17 cellular contexts compared by ENCODE assay signal in the genomic region with DNA sequence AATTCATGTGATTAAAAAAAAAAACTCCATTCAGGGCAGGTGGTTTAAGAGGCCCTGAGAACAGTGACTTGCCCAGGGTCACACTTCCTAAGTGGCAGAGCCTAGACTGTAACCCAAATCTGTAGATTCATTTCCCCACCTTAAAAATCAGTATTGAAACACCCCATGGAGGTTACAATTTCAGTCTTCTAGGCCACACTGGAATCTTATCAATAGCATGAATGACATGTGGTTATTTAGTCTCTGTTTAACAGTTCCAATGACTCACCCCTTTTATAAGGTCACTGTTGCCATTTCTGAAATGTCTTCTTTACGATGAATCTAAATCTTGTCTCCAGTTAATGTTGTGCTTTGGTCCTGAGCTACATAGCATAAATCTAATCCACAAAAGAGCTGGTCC.
"Had no signal": no experiment of that assay in that cellular context is flagged by ENCODE, and none has a peak within 500 bp of the region (broad histone marks: within the 10 kb centered on the region; RNA-seq: fewer than 3 reads in every experiment).

No MANE protein-coding gene starts in this region.

- H3K4me2 ChIP-seq: smooth muscle cell had no signal

- H3K36me3 ChIP-seq: gastroesophageal sphincter, heart right ventricle, lower lobe of right lung, ovary, right lobe of liver, tibial nerve had no signal

- H3K9me3 ChIP-seq: gastroesophageal sphincter, heart right ventricle, lower lobe of right lung, ovary, right lobe of liver, tibial nerve had no signal

- ATAC-seq: gastroesophageal sphincter, heart right ventricle, left colon, lower lobe of right lung, right lobe of liver had no signal

- FAIRE-seq: bronchial epithelial cell had no signal

- H3K27ac ChIP-seq: epithelial cell of prostate, gastroesophageal sphincter, heart right ventricle, lower lobe of right lung, ovary, right lobe of liver, SK-N-MC, tibial nerve had no signal

- H3K27me3 ChIP-seq: gastroesophageal sphincter, heart right ventricle, ovary, right lobe of liver, tibial nerve had no signal

- H3K4me3 ChIP-seq: gastroesophageal sphincter, heart right ventricle, lower lobe of right lung, ovary, right lobe of liver, SK-N-MC, smooth muscle cell, tibial nerve had no signal

- H3K4me1 ChIP-seq: gastroesophageal sphincter, heart right ventricle, lower lobe of right lung, right lobe of liver, tibial nerve had no signal

- DNase-seq: activated CD4-positive, CD25-positive, alpha-beta regulatory T cell treated with anti-CD3 and anti-CD28 coated beads, Interleukin-2, amount 50 U/mL, for 72 hours; activated CD8-positive, alpha-beta memory T cell treated with anti-CD3 and anti-CD28 coated beads for 24 hours; activated gamma-delta T cell treated with Interleukin-2 at 50 U/mL for 16 hours; aorta; heart right ventricle; left colon; lower lobe of right lung; midbrain; ovary; right lobe of liver; substantia nigra had no signal
